22 cellular contexts compared by ENCODE assay signal in genomic region chr1:94395231-94395630, GRCh38.
"Had no signal": no experiment of that assay in that cellular context is flagged by ENCODE, and none has a peak within 500 bp of the region (broad histone marks: within the 10 kb centered on the region; RNA-seq: fewer than 3 reads in every experiment).

No MANE protein-coding gene starts in this region.

- H3K27ac Mint-ChIP-seq: naive thymus-derived CD4-positive, alpha-beta T cell had no signal

- H3K27me3 ChIP-seq: gastroesophageal sphincter, neutrophil, sigmoid colon, stomach, transverse colon had no signal

- DNase-seq: effector CD4-positive, alpha-beta T cell; glutamatergic neuron; left colon; left ventricle myocardium superior; mesenchymal stem cell; naive thymus-derived CD4-positive, alpha-beta T cell; nephron progenitor cell; posterior cingulate gyrus; sigmoid colon; stimulated activated CD4-positive, alpha-beta T cell treated with anti-CD3 and anti-CD28 coated beads, Interleukin-2, amount 100 ng/mL, for 24 hours; stimulated activated CD4-positive, alpha-beta T cell treated with anti-CD3 and anti-CD28 coated beads, Interleukin-4, amount 100 ng/mL, for 4 hours; stimulated activated naive CD4-positive, alpha-beta T cell; stomach; substantia nigra; transverse colon had no signal

- ATAC-seq: esophagus mucosa; gastroesophageal sphincter; left ventricle myocardium superior; naive thymus-derived CD4-positive, alpha-beta T cell had no signal

- H3K36me3 ChIP-seq: gastroesophageal sphincter, neutrophil, sigmoid colon, stomach, thoracic aorta, transverse colon had no signal

- H3K4me1 ChIP-seq: gastroesophageal sphincter, sigmoid colon, transverse colon had no signal

- H3K4me1 Mint-ChIP-seq: naive thymus-derived CD4-positive, alpha-beta T cell had no signal

- H3K9me3 Mint-ChIP-seq: nephron progenitor cell had no signal

- H3K27ac ChIP-seq: coronary artery, gastroesophageal sphincter, neutrophil, sigmoid colon, skin epidermis, stomach, thoracic aorta, transverse colon had no signal

- H3K4me3 Mint-ChIP-seq: naive thymus-derived CD4-positive, alpha-beta T cell; nephron progenitor cell had no signal

- H3K9me3 ChIP-seq: gastroesophageal sphincter, neutrophil, sigmoid colon, stomach, thoracic aorta, transverse colon had no signal

- H3K4me3 ChIP-seq: coronary artery, gastroesophageal sphincter, lung, sigmoid colon, skin epidermis, stomach, thoracic aorta, transverse colon had no signal
